10 cellular contexts compared by ENCODE assay signal in genomic region chr2:197628043-197628500, GRCh38. TPM values are rescaled to one million over a fixed set of nuclear protein-coding genes. Genes with fewer than 3 reads are reported as not detected.
DNase-seq lines count a peak whose midpoint lies in the region; ATAC-seq and TF ChIP-seq lines count a peak whose summit lies in the region.
"Had no signal": no experiment of that assay in that cellular context is flagged by ENCODE, and none has a peak within 500 bp of the region (broad histone marks: within the 10 kb centered on the region; RNA-seq: fewer than 3 reads in every experiment).

No MANE protein-coding gene starts in this region.

- DNase-seq in fibroblast of the aortic adventitia (ENCODE audit: low read depth) (peak; percentile 17), spleen (no peak), aorta (no peak), HCEC 1CT (no peak), iPS-NIHi7 (ENCODE audit: extremely low spot score) (no peak), immature natural killer cell (no peak)
- DNase-seq: activated B cell treated with CpG ODN at 0.5 μM for 24 hours, HFFc6 had no signal

- ATAC-seq in GM21381 (IDR thresholded peaks at IDR 0.05; ENCODE audit: unreplicated experiment) (peak; percentile 57), aorta (ENCODE audit: low FRiP score) (no peak)

- no peak for TF ChIP-seq POLR2A in spleen (IDR thresholded peaks at IDR 0.05)

- no peak overlapping the region for H3K27ac Mint-ChIP-seq in immature natural killer cell
- H3K27ac Mint-ChIP-seq: activated B cell treated with CpG ODN at 0.5 μM for 24 hours, HFFc6 had no signal

- no peaks in the 10 kb centered on the region for H3K4me1 Mint-ChIP-seq in immature natural killer cell
- H3K4me1 Mint-ChIP-seq: activated B cell treated with CpG ODN at 0.5 μM for 24 hours had no signal

- no peaks in the 10 kb centered on the region for H3K36me3 Mint-ChIP-seq in immature natural killer cell

- intact Hi-C loops in spleen (cut with DNase I; ENCODE audit: low total_unique reads) = no loop called here
- intact Hi-C loops in aorta (cut with DNase I) = no loop called here

- H3K4me1 ChIP-seq in HUES64 (ENCODE audit: insufficient read depth, low read length) = peaks cover 10% of the 10 kb centered on the region
- H3K4me1 ChIP-seq in spleen = no peaks in the 10 kb centered on the region
- H3K4me1 ChIP-seq in aorta (ENCODE audit: control insufficient read depth in 1 of 2, insufficient read depth in 2 of 2, low read length in 2 of 2) = no peaks in the 10 kb centered on the region

- 45% methylated on average over 4 of the region's 4 CpGs for WGBS in HUES64
- 27 to 50% (median 47%) methylated on average over 4 of the region's 4 CpGs for WGBS in spleen, 5 donors
- WGBS in aorta, 2 donors = 8 to 26% methylated on average over 4 of the region's 4 CpGs

- TF ChIP-seq CTCF in fibroblast of the aortic adventitia (IDR thresholded peaks at IDR 0.05; ENCODE audit: insufficient read depth, low read length) = no peak
- TF ChIP-seq CTCF in spleen (IDR thresholded peaks at IDR 0.05 in 8 of 11, conservative IDR thresholded peaks at IDR 0.05 in 3 of 11) = no peak

- H3K4me3 Mint-ChIP-seq in immature natural killer cell = no peak overlapping the region
- H3K4me3 Mint-ChIP-seq: activated B cell treated with CpG ODN at 0.5 μM for 24 hours, HFFc6 had no signal

- no peak overlapping the region for H3K27ac ChIP-seq in HUES64 (ENCODE audit: low read depth, low read length)
- peak overlapping the region in 5 of 8 donors; percentile 2 to 46 (median 33) for H3K27ac ChIP-seq in spleen
- no peak overlapping the region for H3K27ac ChIP-seq in aorta (ENCODE audit: low read depth in 1 of 2, low read length in 2 of 2)

- peaks cover 0 to 10% (median 6%) of the 10 kb centered on the region in 3 donors for H3K27me3 Mint-ChIP-seq in immature natural killer cell (ENCODE audit: low read depth in 3 of 3)
- H3K27me3 Mint-ChIP-seq: activated B cell treated with CpG ODN at 0.5 μM for 24 hours had no signal

- H3K27me3 ChIP-seq in HUES64 (ENCODE audit: insufficient read depth, low read length) (no peaks in the 10 kb centered on the region), spleen (replicated peaks in 1 of 7) (no peaks in the 10 kb centered on the region), aorta (ENCODE audit: control insufficient read depth in 1 of 2, insufficient read depth in 2 of 2, low read length in 1 of 2) (no peaks in the 10 kb centered on the region)

- peak overlapping the region; percentile 29; the same call in 1 of the 2 replicates for H3K9ac ChIP-seq in HUES64 (ENCODE audit: low read depth, low read length)

- H3K36me3 ChIP-seq in HUES64 (ENCODE audit: insufficient read depth, low read length) (no peaks in the 10 kb centered on the region), spleen (no peaks in the 10 kb centered on the region), aorta (ENCODE audit: control insufficient read depth in 1 of 2, insufficient read depth in 2 of 2, low read length in 1 of 2) (no peaks in the 10 kb centered on the region)

- no peaks in the 10 kb centered on the region for H3K9me3 Mint-ChIP-seq in immature natural killer cell
- H3K9me3 Mint-ChIP-seq: HFFc6 had no signal

- H3K4me3 ChIP-seq in HUES64 (ENCODE audit: low read length) (no peak overlapping the region), fibroblast of the aortic adventitia (ENCODE audit: low read depth, low read length) (no peak overlapping the region), spleen (no peak overlapping the region), aorta (ENCODE audit: low read length in 2 of 2) (no peak overlapping the region)

- H3K9me3 ChIP-seq in HUES64 (ENCODE audit: insufficient read depth, low read depth, low read length) = no peaks in the 10 kb centered on the region
- peaks cover 0 to 10% (median 0%) of the 10 kb centered on the region in 8 donors for H3K9me3 ChIP-seq in spleen
- no peaks in the 10 kb centered on the region for H3K9me3 ChIP-seq in aorta (ENCODE audit: control insufficient read depth, low read length)

RNA-seq across cellular contexts. Expression of gene RFTN2, which starts 47.3 kb away (rescaled TPM):
- polyA plus RNA-seq in HUES64 (2013, experiment 1 of 2) = 3.3 TPM
- 6.5 TPM for polyA plus RNA-seq in HUES64 (2013, experiment 2 of 2)
- 6.4 and 16.4 TPM in 2 replicates for total RNA-seq in fibroblast of the aortic adventitia (ENCODE audit: low replicate concordance)
- 10 to 100 TPM in 1 of 7 donors, 1 to 10 TPM in 6; 2.0 to 13.3 (median 3.2) TPM for total RNA-seq in spleen
- under 1 TPM; 0.52 to 0.93 (median 0.65) TPM for polyA plus RNA-seq in spleen
- total RNA-seq in aorta = 10 to 100 TPM; 17.5 to 22.2 TPM
- 1 to 10 TPM; 8.0 to 8.8 TPM for polyA plus RNA-seq in aorta
- under 1 TPM in 1 of 3 donors, not detected in 2; 0.06 TPM for polyA plus RNA-seq in immature natural killer cell
- total RNA-seq: activated B cell treated with CpG ODN at 0.5 μM for 24 hours had no signal

Comparison
In these comparisons a context has a peak if more than half of its experiments do, and no peak if none do; other contexts are left out.
1. H3K27ac ChIP-seq: peak in spleen (5 of 8); none in HUES64 (single experiment) and aorta (0 of 2).